22 cellular contexts compared by ENCODE assay signal in the genomic region with DNA sequence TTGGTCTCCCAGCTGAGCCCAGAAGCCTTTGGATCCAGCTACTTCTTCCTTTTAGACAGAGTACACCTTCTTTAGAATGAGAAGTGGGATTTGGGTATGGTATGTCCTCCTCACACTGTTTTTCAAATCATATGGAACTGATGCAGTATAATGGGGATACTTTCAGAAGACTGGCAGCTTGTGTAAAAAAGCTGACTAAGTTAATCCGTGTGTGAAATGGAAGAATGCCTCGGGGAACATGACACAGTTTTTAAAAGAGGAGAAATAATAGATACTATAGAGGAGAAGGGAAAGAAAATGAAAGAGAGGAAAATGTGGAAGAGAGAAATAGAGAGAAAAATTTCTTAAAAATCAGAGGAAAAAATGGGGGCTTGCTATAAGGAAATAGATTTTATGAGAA. TPM values are rescaled to one million over a fixed set of nuclear protein-coding genes. Genes with fewer than 3 reads are reported as not detected.
DNase-seq lines count a peak whose midpoint lies in the region; TF ChIP-seq lines count a peak whose summit lies in the region.
"Had no signal": no experiment of that assay in that cellular context is flagged by ENCODE, and none has a peak within 500 bp of the region (broad histone marks: within the 10 kb centered on the region; RNA-seq: fewer than 3 reads in every experiment).

No MANE protein-coding gene starts in this region.

- H3K4me1 ChIP-seq in A673 (ENCODE audit: insufficient read depth, low read length, poor library complexity, severe bottlenecking) = peaks cover 22% of the 10 kb centered on the region
- no peaks in the 10 kb centered on the region for H3K4me1 ChIP-seq in OCI-LY7 (ENCODE audit: insufficient read depth, low read length, poor library complexity, severe bottlenecking)
- H3K4me1 ChIP-seq: BE2C had no signal

- no peak overlapping the region for H2AFZ ChIP-seq in OCI-LY7 (ENCODE audit: low read length)
- H2AFZ ChIP-seq: GM23338 had no signal

- BruUV-seq in A673 (replicated peaks; lab: Mats Ljungman, UMichigan) = no TSS peak
- BruUV-seq in OCI-LY7 (replicated peaks; lab: Mats Ljungman, UMichigan) = no TSS peak

- no peak overlapping the region for H3K27ac ChIP-seq in A673 (ENCODE audit: low read depth, low read length, poor library complexity, severe bottlenecking)
- H3K27ac ChIP-seq in SK-N-MC = peak overlapping the region; percentile 85
- H3K27ac ChIP-seq in OCI-LY7 (ENCODE audit: low read depth, low read length, poor library complexity, severe bottlenecking) = no peak overlapping the region
- H3K27ac ChIP-seq: HL-60 had no signal

- TF ChIP-seq CTCF in A673 (conservative IDR thresholded peaks at IDR 0.05; ENCODE audit: low read depth, low read length) (no peak), OCI-LY7 (conservative IDR thresholded peaks at IDR 0.05; ENCODE audit: low read length) (no peak)

- H3K9ac ChIP-seq in SK-N-MC (ENCODE audit: insufficient read length) = peak overlapping the region; percentile 47

- no peaks in the 10 kb centered on the region for H3K27me3 ChIP-seq in A673 (replicated peaks; ENCODE audit: insufficient read depth, low read depth, low read length, poor library complexity)
- H3K27me3 ChIP-seq: BE2C had no signal

- H4K20me1 ChIP-seq in OCI-LY7 (ENCODE audit: insufficient read depth, low read length) = no peaks in the 10 kb centered on the region

- H3K9me3 ChIP-seq in A673 (ENCODE audit: low read depth, low read length, poor library complexity, severe bottlenecking) (no peaks in the 10 kb centered on the region), SK-N-MC (ENCODE audit: low read depth, low read length) (no peaks in the 10 kb centered on the region), OCI-LY7 (ENCODE audit: low read length) (no peaks in the 10 kb centered on the region)
- H3K9me3 ChIP-seq: BE2C had no signal

- POLR2A ChIA-PET in A673 (lab: Charles Lee; ENCODE audit: low non-redundant PET) = no interaction called here
- POLR2A ChIA-PET in OCI-LY7 (lab: Charles Lee) = no interaction called here

- intact Hi-C loops in A673 (cut with micrococcal nuclease; ENCODE audit: unreplicated experiment) (loop anchor here (10.0 kb wide), 1 partner anchor 313 kb away; the partner anchor contains the start of gene LSAMP), cardiac septum (cut with DNase I) (loop anchor here (10.0 kb wide), 1 partner anchor 613 kb away; no protein-coding TSS in a partner anchor), OCI-LY7 (cut with micrococcal nuclease; ENCODE audit: unreplicated experiment) (no loop called here)

- H3K79me2 ChIP-seq in OCI-LY7 (ENCODE audit: insufficient read depth, low read depth, low read length) = no peaks in the 10 kb centered on the region

- DNase-seq in NCI-H2171 treated with DMSO at 0.1 percent for 48 hours (lab: John Stamatoyannopoulos, UW) = peak; percentile 48
- DNase-seq in NCI-H2171 (lab: John Stamatoyannopoulos, UW) = no peak
- peak; percentile 32 for DNase-seq in A673 (ENCODE audit: low spot score)
- DNase-seq in SK-N-MC (ENCODE audit: low read depth, low spot score) = peak; percentile 84
- DNase-seq in foreskin melanocyte = peak; percentile 69
- DNase-seq in putamen (ENCODE audit: low spot score) = no peak
- no peak for DNase-seq in cardiac septum (ENCODE audit: low spot score)
- no peak for DNase-seq in OCI-LY7 (ENCODE audit: low spot score)
- DNase-seq: 8988T; ACHN; BE2C; CD4-positive, CD25-positive, alpha-beta regulatory T cell; CD8-positive, alpha-beta memory T cell; COR-L47; DMS 273 treated with DMSO at 0.1 percent for 48 hours; DMS53; DND-41; EL; HCEC 1CT had no signal

- H3K9me2 ChIP-seq in OCI-LY7 (ENCODE audit: insufficient read depth, low read length) = no peaks in the 10 kb centered on the region

- CTCF ChIA-PET in A673 (lab: Charles Lee) (no interaction called here), OCI-LY7 (lab: Charles Lee; ENCODE audit: unreplicated experiment) (no interaction called here)

- H3K36me3 ChIP-seq in A673 (ENCODE audit: insufficient read depth, low read length, poor library complexity, severe bottlenecking) (no peaks in the 10 kb centered on the region), SK-N-MC (ENCODE audit: insufficient read depth, low read length) (no peaks in the 10 kb centered on the region), OCI-LY7 (ENCODE audit: insufficient read depth, low read length) (no peaks in the 10 kb centered on the region)
- H3K36me3 ChIP-seq: BE2C had no signal

- H3K4me2 ChIP-seq in OCI-LY7 (ENCODE audit: low read length) = no peak overlapping the region
- H3K4me2 ChIP-seq: GM23338 had no signal

- H3K4me3 ChIP-seq in A673 (ENCODE audit: low read depth, low read length, poor library complexity, severe bottlenecking) (no peak overlapping the region), SK-N-MC (peak overlapping the region; percentile 52), OCI-LY7 (ENCODE audit: low read depth, low read length, poor library complexity, severe bottlenecking) (no peak overlapping the region)
- H3K4me3 ChIP-seq: GM23338 had no signal

RNA-seq across cellular contexts. Expression of gene TUSC7, which starts 47.7 kb away (rescaled TPM):
- total RNA-seq in A673 (2021) (not detected in 2 replicates), cardiac septum (not detected), OCI-LY7 (2022) (not detected in 2 replicates)
- total RNA-seq in OCI-LY7 (2014; rRNA removed; shearing (Covaris generic)) = not detected in 2 replicates
- total RNA-seq: CD4-positive, CD25-positive, alpha-beta regulatory T cell; CD8-positive, alpha-beta memory T cell; GM23338; HT1080 had no signal

Comparison
In these comparisons a context has a peak if more than half of its experiments do, and no peak if none do; other contexts are left out.
1. DNase-seq: peak in NCI-H2171 treated with DMSO at 0.1 percent for 48 hours (single experiment), A673 (single experiment), SK-N-MC (single experiment) and foreskin melanocyte (single experiment); none in NCI-H2171 (single experiment), putamen (single experiment), cardiac septum (single experiment) and OCI-LY7 (single experiment).